Comparison of ENCODE assay signal across 27 cellular contexts in genomic region chr5:6859001-6859400, GRCh38.
"Had no signal": no experiment of that assay in that cellular context is flagged by ENCODE, and none has a peak within 500 bp of the region (broad histone marks: within the 10 kb centered on the region; RNA-seq: fewer than 3 reads in every experiment).

No MANE protein-coding gene starts in this region.

- H3K9me3 ChIP-seq: colonic mucosa, mucosa of descending colon, thyroid gland, upper lobe of right lung had no signal

- H3K27ac Mint-ChIP-seq: activated B cell treated with CpG ODN at 0.5 μM for 24 hours; activated CD4-positive, alpha-beta T cell treated with anti-CD3 and anti-CD28 coated beads for 36 hours; activated naive CD8-positive, alpha-beta T cell treated with anti-CD3 and anti-CD28 coated beads, Interleukin-2, amount 50 U/mL, for 24 hours; activated T-cell treated with anti-CD3 and anti-CD28 coated beads, Interleukin-2, amount 50 U/mL, for 24 hours; activated T-helper 2 cell treated with anti-CD3 and anti-CD28 coated beads, Interferon-gamma antibody, Interleukin-2, Interleukin-4, amounts not matched to agents 10 μg/mL and 5 μg/mL and 100 μg/mL, durations not matched to agents 14 hours and 24 hours and 36 hours; naive thymus-derived CD4-positive, alpha-beta T cell; neural progenitor cell; stimulated activated naive CD8-positive, alpha-beta T cell treated with anti-CD3 and anti-CD28 coated beads, Interleukin-15, Interleukin-2, amounts not matched to agents 100 ng/mL and 50 ng/mL, for 24 hours; T-helper 1 cell treated with Interleukin-12 subunit alpha and Interleukin-12 subunit beta and Interleukin-4 antibody, amounts not matched to agents 30 μg/mL and 1 μg/mL, for 36 hours had no signal

- H2AFZ ChIP-seq: neural progenitor cell had no signal

- H3K4me3 ChIP-seq: colonic mucosa, heart right ventricle, lower lobe of right lung, mucosa of descending colon, neural progenitor cell, thyroid gland, upper lobe of right lung had no signal

- ATAC-seq: activated CD4-positive, alpha-beta T cell treated with anti-CD3 and anti-CD28 coated beads for 36 hours; activated naive CD8-positive, alpha-beta T cell treated with anti-CD3 and anti-CD28 coated beads, Interleukin-2, amount 50 U/mL, for 24 hours; left lobe of liver had no signal

- DNase-seq: activated B cell treated with CpG ODN at 0.5 μM for 24 hours; activated CD4-positive, alpha-beta T cell treated with anti-CD3 and anti-CD28 coated beads for 36 hours; activated CD4-positive, alpha-beta T cell treated with anti-CD3 and anti-CD28 coated beads, Interleukin-2, amount 50 U/mL, for 4 hours; activated CD8-positive, alpha-beta memory T cell treated with anti-CD3 and anti-CD28 coated beads for 24 hours; activated CD8-positive, alpha-beta memory T cell treated with anti-CD3 and anti-CD28 coated beads, Interleukin-2, amount 50 U/mL, for 4 hours; activated naive CD4-positive, alpha-beta T cell treated with anti-CD3 and anti-CD28 coated beads, Interleukin-2, amount 50 U/mL, for 16 hours; activated naive CD8-positive, alpha-beta T cell treated with anti-CD3 and anti-CD28 coated beads, Interleukin-2, amount 50 U/mL, for 24 hours; activated T-cell treated with anti-CD3 and anti-CD28 coated beads, Interleukin-2, amount 50 U/mL, for 24 hours; colonic mucosa; heart right ventricle; kidney; lower lobe of right lung; mesendoderm; mucosa of descending colon; naive thymus-derived CD4-positive, alpha-beta T cell; retina; stimulated activated CD4-positive, alpha-beta T cell treated with anti-CD3 and anti-CD28 coated beads, Interleukin-12 subunit alpha, Interleukin-12 subunit beta, amount 100 ng/mL, for 4 hours; stimulated activated CD4-positive, alpha-beta T cell treated with anti-CD3 and anti-CD28 coated beads, Interleukin-4, amount 100 ng/mL, for 4 hours; T1000; thyroid gland; upper lobe of right lung had no signal

- H3K4me3 Mint-ChIP-seq: activated B cell treated with CpG ODN at 0.5 μM for 24 hours; activated CD4-positive, alpha-beta T cell treated with anti-CD3 and anti-CD28 coated beads for 36 hours; activated naive CD8-positive, alpha-beta T cell treated with anti-CD3 and anti-CD28 coated beads, Interleukin-2, amount 50 U/mL, for 24 hours; activated T-cell treated with anti-CD3 and anti-CD28 coated beads, Interleukin-2, amount 50 U/mL, for 24 hours; naive thymus-derived CD4-positive, alpha-beta T cell; neural progenitor cell; stimulated activated naive CD8-positive, alpha-beta T cell treated with anti-CD3 and anti-CD28 coated beads, Interleukin-15, Interleukin-2, amounts not matched to agents 100 ng/mL and 50 ng/mL, for 24 hours; T-helper 1 cell treated with Interleukin-12 subunit alpha and Interleukin-12 subunit beta and Interleukin-4 antibody, amounts not matched to agents 30 μg/mL and 1 μg/mL, for 36 hours had no signal

- H3K4me2 ChIP-seq: neural progenitor cell had no signal

- H3K4me1 Mint-ChIP-seq: activated B cell treated with CpG ODN at 0.5 μM for 24 hours; activated CD4-positive, alpha-beta T cell treated with anti-CD3 and anti-CD28 coated beads for 36 hours; activated naive CD8-positive, alpha-beta T cell treated with anti-CD3 and anti-CD28 coated beads, Interleukin-2, amount 50 U/mL, for 24 hours; neural progenitor cell had no signal

- H3K36me3 Mint-ChIP-seq: neural progenitor cell had no signal

- H3K27me3 ChIP-seq: colonic mucosa, heart right ventricle, neural progenitor cell, thyroid gland, upper lobe of right lung had no signal

- H3K9ac ChIP-seq: neural progenitor cell had no signal

- H3K27me3 Mint-ChIP-seq: activated B cell treated with CpG ODN at 0.5 μM for 24 hours; activated naive CD8-positive, alpha-beta T cell treated with anti-CD3 and anti-CD28 coated beads, Interleukin-2, amount 50 U/mL, for 24 hours; stimulated activated naive CD8-positive, alpha-beta T cell treated with anti-CD3 and anti-CD28 coated beads, Interleukin-15, Interleukin-2, amounts not matched to agents 100 ng/mL and 50 ng/mL, for 24 hours had no signal

- H3K36me3 ChIP-seq: colonic mucosa, heart right ventricle, lower lobe of right lung, neural progenitor cell, thyroid gland, upper lobe of right lung had no signal

- FAIRE-seq: kidney had no signal

- H3K4me1 ChIP-seq: colonic mucosa, lower lobe of right lung, neural progenitor cell, thyroid gland, upper lobe of right lung had no signal

- H3K27ac ChIP-seq: colonic mucosa, epithelial cell of prostate, heart right ventricle, lower lobe of right lung, neural progenitor cell, thyroid gland, upper lobe of right lung had no signal

- H3K9me3 Mint-ChIP-seq: activated naive CD8-positive, alpha-beta T cell treated with anti-CD3 and anti-CD28 coated beads, Interleukin-2, amount 50 U/mL, for 24 hours had no signal
